31 cellular contexts compared by ENCODE assay signal in genomic region chr10:85787393-85787792, GRCh38.
"Had no signal": no experiment of that assay in that cellular context is flagged by ENCODE, and none has a peak within 500 bp of the region (broad histone marks: within the 10 kb centered on the region; RNA-seq: fewer than 3 reads in every experiment).

No MANE protein-coding gene starts in this region.

- H3K27ac ChIP-seq: ascending aorta, cardiac muscle cell, VCaP had no signal

- H3K36me3 ChIP-seq: ascending aorta, cardiac muscle cell had no signal

- H3K4me3 Mint-ChIP-seq: activated B cell treated with CpG ODN at 0.5 μM for 24 hours; activated CD4-positive, alpha-beta memory T cell treated with anti-CD3 and anti-CD28 coated beads, Interleukin-2, amount 10 ng/mL, durations not matched to agents 7 days and 5 days; activated CD4-positive, alpha-beta T cell treated with anti-CD3 and anti-CD28 coated beads, Interleukin-2, amount 10 ng/mL, durations not matched to agents 24 days and 14 days; activated CD8-positive, alpha-beta memory T cell treated with anti-CD3 and anti-CD28 coated beads, Interleukin-2, amount 10 ng/mL, durations not matched to agents 7 days and 5 days; activated CD8-positive, alpha-beta T cell treated with anti-CD3 and anti-CD28 coated beads, Interleukin-2, amount 10 ng/mL, durations not matched to agents 7 days and 5 days; activated naive CD4-positive, alpha-beta T cell treated with anti-CD3 and anti-CD28 coated beads, Interleukin-2, amount 10 ng/mL, durations not matched to agents 7 days and 5 days; activated naive CD4-positive, alpha-beta T cell treated with anti-CD3 and anti-CD28 coated beads, Interleukin-2, amount 50 U/mL, for 24 hours; activated naive CD8-positive, alpha-beta T cell; activated naive CD8-positive, alpha-beta T cell treated with anti-CD3 and anti-CD28 coated beads, Interleukin-2, amount 10 ng/mL, durations not matched to agents 7 days and 5 days; activated naive CD8-positive, alpha-beta T cell treated with anti-CD3 and anti-CD28 coated beads, Interleukin-2, amount 50 U/mL, for 24 hours; activated T-cell treated with anti-CD3 and anti-CD28 coated beads, Interleukin-2, amount 50 U/mL, for 24 hours; brain; central memory CD8-positive, alpha-beta T cell; T-cell; T-helper 17 cell had no signal

- H3K27me3 Mint-ChIP-seq: activated B cell treated with CpG ODN at 0.5 μM for 24 hours; activated CD4-positive, alpha-beta memory T cell treated with anti-CD3 and anti-CD28 coated beads, Interleukin-2, amount 10 ng/mL, durations not matched to agents 7 days and 5 days; activated CD4-positive, alpha-beta T cell treated with anti-CD3 and anti-CD28 coated beads, Interleukin-2, amount 10 ng/mL, durations not matched to agents 24 days and 14 days; activated CD8-positive, alpha-beta memory T cell treated with anti-CD3 and anti-CD28 coated beads, Interleukin-2, amount 10 ng/mL, durations not matched to agents 7 days and 5 days; activated naive CD4-positive, alpha-beta T cell treated with anti-CD3 and anti-CD28 coated beads, Interleukin-2, amount 10 ng/mL, durations not matched to agents 7 days and 5 days; activated naive CD4-positive, alpha-beta T cell treated with anti-CD3 and anti-CD28 coated beads, Interleukin-2, amount 50 U/mL, for 24 hours; activated naive CD8-positive, alpha-beta T cell; activated naive CD8-positive, alpha-beta T cell treated with anti-CD3 and anti-CD28 coated beads, Interleukin-2, amount 10 ng/mL, durations not matched to agents 7 days and 5 days; activated T-cell treated with anti-CD3 and anti-CD28 coated beads, Interleukin-2, amount 50 U/mL, for 24 hours; brain had no signal

- ATAC-seq: activated CD8-positive, alpha-beta memory T cell treated with anti-CD3 and anti-CD28 coated beads, Interleukin-2, amount 10 ng/mL, durations not matched to agents 7 days and 5 days; activated CD8-positive, alpha-beta T cell treated with anti-CD3 and anti-CD28 coated beads, Interleukin-2, amount 10 ng/mL, durations not matched to agents 7 days and 5 days; activated naive CD8-positive, alpha-beta T cell treated with anti-CD3 and anti-CD28 coated beads, Interleukin-2, amount 50 U/mL, for 24 hours; T-cell; T-helper 17 cell had no signal

- DNase-seq: activated B cell treated with CpG ODN at 0.5 μM for 24 hours; activated CD4-positive, alpha-beta memory T cell treated with anti-CD3 and anti-CD28 coated beads, Interleukin-2, amount 10 ng/mL, durations not matched to agents 7 days and 5 days; activated CD4-positive, alpha-beta T cell treated with anti-CD3 and anti-CD28 coated beads for 4 hours; activated CD4-positive, alpha-beta T cell treated with anti-CD3 and anti-CD28 coated beads, Interleukin-2, amount 50 U/mL, for 48 hours; activated CD4-positive, CD25-positive, alpha-beta regulatory T cell treated with anti-CD3 and anti-CD28 coated beads, Interleukin-2, amount 50 U/mL, for 72 hours; activated CD8-positive, alpha-beta memory T cell treated with anti-CD3 and anti-CD28 coated beads for 24 hours; activated CD8-positive, alpha-beta memory T cell treated with anti-CD3 and anti-CD28 coated beads, Interleukin-2, amount 10 ng/mL, durations not matched to agents 7 days and 5 days; activated CD8-positive, alpha-beta memory T cell treated with anti-CD3 and anti-CD28 coated beads, Interleukin-2, amount 50 U/mL, for 48 hours; activated CD8-positive, alpha-beta T cell treated with anti-CD3 and anti-CD28 coated beads, Interleukin-2, amount 10 ng/mL, durations not matched to agents 7 days and 5 days; activated effector memory CD4-positive, alpha-beta T cell treated with Interleukin-2 at 50 U/mL for 16 hours; activated gamma-delta T cell; activated naive CD4-positive, alpha-beta T cell treated with anti-CD3 and anti-CD28 coated beads, Interleukin-2, amount 10 ng/mL, durations not matched to agents 7 days and 5 days; activated naive CD4-positive, alpha-beta T cell treated with Interleukin-2 at 50 U/mL for 16 hours; activated naive CD8-positive, alpha-beta T cell treated with anti-CD3 and anti-CD28 coated beads, Interleukin-2, amount 10 ng/mL, durations not matched to agents 7 days and 5 days; activated naive CD8-positive, alpha-beta T cell treated with anti-CD3 and anti-CD28 coated beads, Interleukin-2, amount 50 U/mL, for 24 hours; activated T-cell treated with anti-CD3 and anti-CD28 coated beads, Interleukin-2, amount 50 U/mL, for 24 hours; activated T-cell treated with anti-CD3 and anti-CD28 coated beads, Interleukin-2, amount 50 U/mL, for 48 hours; amygdala; caudate nucleus; cerebellar nuclear complex; T-cell; T-helper 17 cell had no signal

- H3K9me3 ChIP-seq: ascending aorta had no signal

- H3K4me3 ChIP-seq: ascending aorta, cardiac muscle cell had no signal

- H3K27ac Mint-ChIP-seq: activated B cell treated with CpG ODN at 0.5 μM for 24 hours; activated CD4-positive, alpha-beta memory T cell treated with anti-CD3 and anti-CD28 coated beads, Interleukin-2, amount 10 ng/mL, durations not matched to agents 7 days and 5 days; activated CD4-positive, alpha-beta T cell treated with anti-CD3 and anti-CD28 coated beads, Interleukin-2, amount 10 ng/mL, durations not matched to agents 24 days and 14 days; activated CD8-positive, alpha-beta memory T cell treated with anti-CD3 and anti-CD28 coated beads, Interleukin-2, amount 10 ng/mL, durations not matched to agents 7 days and 5 days; activated CD8-positive, alpha-beta T cell treated with anti-CD3 and anti-CD28 coated beads, Interleukin-2, amount 10 ng/mL, durations not matched to agents 7 days and 5 days; activated naive CD4-positive, alpha-beta T cell treated with anti-CD3 and anti-CD28 coated beads, Interleukin-2, amount 10 ng/mL, durations not matched to agents 7 days and 5 days; activated naive CD4-positive, alpha-beta T cell treated with anti-CD3 and anti-CD28 coated beads, Interleukin-2, amount 50 U/mL, for 24 hours; activated naive CD8-positive, alpha-beta T cell; activated naive CD8-positive, alpha-beta T cell treated with anti-CD3 and anti-CD28 coated beads, Interleukin-2, amount 10 ng/mL, durations not matched to agents 7 days and 5 days; activated naive CD8-positive, alpha-beta T cell treated with anti-CD3 and anti-CD28 coated beads, Interleukin-2, amount 50 U/mL, for 24 hours; activated T-cell treated with anti-CD3 and anti-CD28 coated beads, Interleukin-2, amount 50 U/mL, for 24 hours; activated T-helper 2 cell treated with anti-CD3 and anti-CD28 coated beads, Interferon-gamma antibody, Interleukin-2, Interleukin-4, amounts not matched to agents 10 μg/mL and 5 μg/mL and 100 μg/mL, durations not matched to agents 14 hours and 24 hours and 36 hours; T-cell; T-helper 17 cell had no signal

- H3K27me3 ChIP-seq: ascending aorta, cardiac muscle cell had no signal

- H3K4me1 Mint-ChIP-seq: activated B cell treated with CpG ODN at 0.5 μM for 24 hours; activated CD4-positive, alpha-beta memory T cell treated with anti-CD3 and anti-CD28 coated beads, Interleukin-2, amount 10 ng/mL, durations not matched to agents 7 days and 5 days; activated CD4-positive, alpha-beta T cell treated with anti-CD3 and anti-CD28 coated beads, Interleukin-2, amount 10 ng/mL, durations not matched to agents 24 days and 14 days; activated CD8-positive, alpha-beta memory T cell treated with anti-CD3 and anti-CD28 coated beads, Interleukin-2, amount 10 ng/mL, durations not matched to agents 7 days and 5 days; activated naive CD4-positive, alpha-beta T cell treated with anti-CD3 and anti-CD28 coated beads, Interleukin-2, amount 10 ng/mL, durations not matched to agents 7 days and 5 days; activated naive CD4-positive, alpha-beta T cell treated with anti-CD3 and anti-CD28 coated beads, Interleukin-2, amount 50 U/mL, for 24 hours; activated naive CD8-positive, alpha-beta T cell treated with anti-CD3 and anti-CD28 coated beads, Interleukin-2, amount 10 ng/mL, durations not matched to agents 7 days and 5 days; activated naive CD8-positive, alpha-beta T cell treated with anti-CD3 and anti-CD28 coated beads, Interleukin-2, amount 50 U/mL, for 24 hours; central memory CD8-positive, alpha-beta T cell; T-cell had no signal

- H3K4me1 ChIP-seq: ascending aorta had no signal

- H3K9me3 Mint-ChIP-seq: activated B cell treated with CpG ODN at 0.5 μM for 24 hours; activated CD4-positive, alpha-beta memory T cell treated with anti-CD3 and anti-CD28 coated beads, Interleukin-2, amount 10 ng/mL, durations not matched to agents 7 days and 5 days; activated CD4-positive, alpha-beta T cell treated with anti-CD3 and anti-CD28 coated beads, Interleukin-2, amount 10 ng/mL, durations not matched to agents 24 days and 14 days; activated naive CD4-positive, alpha-beta T cell treated with anti-CD3 and anti-CD28 coated beads, Interleukin-2, amount 10 ng/mL, durations not matched to agents 7 days and 5 days; activated naive CD4-positive, alpha-beta T cell treated with anti-CD3 and anti-CD28 coated beads, Interleukin-2, amount 50 U/mL, for 24 hours; activated naive CD8-positive, alpha-beta T cell treated with anti-CD3 and anti-CD28 coated beads, Interleukin-2, amount 10 ng/mL, durations not matched to agents 7 days and 5 days; activated naive CD8-positive, alpha-beta T cell treated with anti-CD3 and anti-CD28 coated beads, Interleukin-2, amount 50 U/mL, for 24 hours; activated T-cell treated with anti-CD3 and anti-CD28 coated beads, Interleukin-2, amount 50 U/mL, for 24 hours; activated T-helper 2 cell treated with anti-CD3 and anti-CD28 coated beads, Interferon-gamma antibody, Interleukin-2, Interleukin-4, amounts not matched to agents 10 μg/mL and 5 μg/mL and 100 μg/mL, durations not matched to agents 14 hours and 24 hours and 36 hours; central memory CD8-positive, alpha-beta T cell; T-cell had no signal

- H3K36me3 Mint-ChIP-seq: activated CD8-positive, alpha-beta memory T cell treated with anti-CD3 and anti-CD28 coated beads, Interleukin-2, amount 10 ng/mL, durations not matched to agents 7 days and 5 days; activated naive CD4-positive, alpha-beta T cell treated with anti-CD3 and anti-CD28 coated beads, Interleukin-2, amount 10 ng/mL, durations not matched to agents 7 days and 5 days; activated naive CD4-positive, alpha-beta T cell treated with anti-CD3 and anti-CD28 coated beads, Interleukin-2, amount 50 U/mL, for 24 hours; activated naive CD8-positive, alpha-beta T cell; activated naive CD8-positive, alpha-beta T cell treated with anti-CD3 and anti-CD28 coated beads, Interleukin-2, amount 10 ng/mL, durations not matched to agents 7 days and 5 days; brain; T-cell had no signal
